Comparison of ENCODE assay signal across 15 cellular contexts in genomic region chr13:62336507-62336906, GRCh38.
DNase-seq lines count a peak whose midpoint lies in the region; ATAC-seq and TF ChIP-seq lines count a peak whose summit lies in the region.
"Had no signal": no experiment of that assay in that cellular context is flagged by ENCODE, and none has a peak within 500 bp of the region (broad histone marks: within the 10 kb centered on the region; RNA-seq: fewer than 3 reads in every experiment).

No MANE protein-coding gene starts in this region.

- H3K4me2 ChIP-seq in OCI-LY7 (ENCODE audit: low read length): no peak overlapping the region
- H3K4me2 ChIP-seq in SU-DHL-6 (ENCODE audit: low read depth, low read length, poor library complexity, severe bottlenecking): no peak overlapping the region
- H3K4me2 ChIP-seq: GM23338 had no signal

- H3K79me2 ChIP-seq in OCI-LY7 (ENCODE audit: insufficient read depth, low read depth, low read length) (no peaks in the 10 kb centered on the region), SU-DHL-6 (ENCODE audit: insufficient read depth, low read length) (no peaks in the 10 kb centered on the region)

- H3K9me3 ChIP-seq in OCI-LY7 (ENCODE audit: low read length) (no peaks in the 10 kb centered on the region), SU-DHL-6 (ENCODE audit: insufficient read depth, low read length) (peaks cover 4% of the 10 kb centered on the region; the same call in 1 of the 2 replicates), neuron (ENCODE audit: low read length) (no peaks in the 10 kb centered on the region)

- H3K4me3 ChIP-seq in OCI-LY7 (ENCODE audit: low read depth, low read length, poor library complexity, severe bottlenecking): no peak overlapping the region
- no peak overlapping the region for H3K4me3 ChIP-seq in SU-DHL-6 (ENCODE audit: insufficient read depth, low read length, poor library complexity, severe bottlenecking)
- H3K4me3 ChIP-seq in neuron (ENCODE audit: low read length): no peak overlapping the region
- H3K4me3 ChIP-seq: GM23338 had no signal

- POLR2A ChIA-PET in OCI-LY7 (lab: Charles Lee): interaction anchor here (0.6 kb wide), 1 partner anchor 51 kb away, joined by 3 read pairs; no protein-coding TSS in a partner anchor

- H3K9me2 ChIP-seq in OCI-LY7 (ENCODE audit: insufficient read depth, low read length): no peaks in the 10 kb centered on the region
- H3K9me2 ChIP-seq in SU-DHL-6 (replicated peaks; ENCODE audit: insufficient read depth, low read length): no peaks in the 10 kb centered on the region

- no peak overlapping the region for H3K27ac ChIP-seq in OCI-LY7 (ENCODE audit: low read depth, low read length, poor library complexity, severe bottlenecking)
- no peak overlapping the region for H3K27ac ChIP-seq in SU-DHL-6 (ENCODE audit: low read depth, low read length)

- CTCF ChIA-PET in OCI-LY7 (lab: Charles Lee; ENCODE audit: unreplicated experiment): no interaction called here

- no peak for TF ChIP-seq CTCF in OCI-LY7 (conservative IDR thresholded peaks at IDR 0.05; ENCODE audit: low read length)
- TF ChIP-seq CTCF in SU-DHL-6 (IDR thresholded peaks at IDR 0.05; ENCODE audit: insufficient read depth, low read length, poor library complexity, severe bottlenecking): no peak
- no peak for TF ChIP-seq CTCF in GM13977 (IDR thresholded peaks at IDR 0.05; ENCODE audit: extremely low read depth, insufficient read depth, missing control alignments)

- H3K4me1 ChIP-seq in OCI-LY7 (ENCODE audit: insufficient read depth, low read length, poor library complexity, severe bottlenecking) (peaks cover 14% of the 10 kb centered on the region), neuron (ENCODE audit: insufficient read depth, low read length) (peaks cover 16% of the 10 kb centered on the region)

- H2AFZ ChIP-seq in OCI-LY7 (ENCODE audit: low read length) (peak overlapping the region; percentile 91), SU-DHL-6 (ENCODE audit: low read depth, low read length, severe bottlenecking) (peak overlapping the region; percentile 92), neuron (ENCODE audit: low read depth, low read length) (peak overlapping the region; percentile 59)

- DNase-seq in OCI-LY7 (ENCODE audit: low spot score) (no peak), GM13977 (ENCODE audit: low spot score) (no peak), midbrain (lab: John Stamatoyannopoulos, UW) (no peak)
- DNase-seq: C1 segment of cervical spinal cord; Calu3; CD4-positive, alpha-beta memory T cell; COR-L47; DMS153; DND-41; H9 had no signal

- H4K20me1 ChIP-seq in OCI-LY7 (ENCODE audit: insufficient read depth, low read length) (no peaks in the 10 kb centered on the region), SU-DHL-6 (ENCODE audit: low read depth, low read length) (no peaks in the 10 kb centered on the region)

- H3F3A ChIP-seq in SU-DHL-6 (ENCODE audit: insufficient read depth): no peaks in the 10 kb centered on the region

- no peaks in the 10 kb centered on the region for H3K27me3 ChIP-seq in SU-DHL-6 (ENCODE audit: low read length)
- H3K27me3 ChIP-seq in neuron (ENCODE audit: insufficient read depth, low read length): no peaks in the 10 kb centered on the region

- intact Hi-C loops in OCI-LY7 (cut with micrococcal nuclease; ENCODE audit: unreplicated experiment): no loop called here

- in situ Hi-C loops in GM13977 (cut with MboI; ENCODE audit: low pct_unique_long_range_greater_than_20kb, low sequenced_read_pairs, unreplicated experiment): no loop called here

- no TSS peak for BruUV-seq in OCI-LY7 (replicated peaks; lab: Mats Ljungman, UMichigan)

- ATAC-seq in HG03045 (IDR thresholded peaks at IDR 0.05; ENCODE audit: unreplicated experiment): no peak
- ATAC-seq: GM23338, HCT116 had no signal

- no peaks in the 10 kb centered on the region for H3K36me3 ChIP-seq in OCI-LY7 (ENCODE audit: insufficient read depth, low read length)
- H3K36me3 ChIP-seq in SU-DHL-6 (ENCODE audit: low read length): no peaks in the 10 kb centered on the region
- no peaks in the 10 kb centered on the region for H3K36me3 ChIP-seq in neuron (ENCODE audit: insufficient read depth, low read length)

- H3K9ac ChIP-seq in SU-DHL-6 (ENCODE audit: low read length): no peak overlapping the region
